3 cellular contexts compared by ENCODE assay signal in genomic region chr7:57417736-57418135, GRCh38.
TF ChIP-seq lines count a peak whose summit lies in the region.

No MANE protein-coding gene starts in this region.

TF ChIP-seq in liver, 16 proteins besides CTCF, POLR2A, EP300 and RAD21:
- TF ChIP-seq NR2F2 (IDR thresholded peaks at IDR 0.05) (no peak), REST (IDR thresholded peaks at IDR 0.05) (peak; percentile 47)

TF ChIP-seq in HepG2, 621 proteins besides CTCF, POLR2A, EP300 and RAD21:
- TF ChIP-seq ZNF547 (CRISPR knock-in tag; IDR thresholded peaks at IDR 0.05) = no peak
- no peak for TF ChIP-seq ZNF720 (CRISPR knock-in tag; IDR thresholded peaks at IDR 0.05)
- no peak for TF ChIP-seq TCF7L2 (IDR thresholded peaks at IDR 0.05; ENCODE audit: low read depth, low read length)
- TF ChIP-seq REST (IDR thresholded peaks at IDR 0.05; ENCODE audit: borderline replicate concordance in 1 of 2, low read depth in 1 of 2, low read length in 2 of 2) = 0 out of 4 replicates have a peak, but pooled peaks of 1 of the 2 experiments have one; percentile 24

TF ChIP-seq in GM12878, 131 proteins besides CTCF, POLR2A, EP300 and RAD21:
- TF ChIP-seq REST (IDR thresholded peaks at IDR 0.05; ENCODE audit: low read depth, low read length) (peak; percentile 36; the same call in 1 of the 2 replicates), FOXM1 (IDR thresholded peaks at IDR 0.05; ENCODE audit: low read depth, low read length) (no peak), SMAD5 (IDR thresholded peaks at IDR 0.05; ENCODE audit: low read depth) (no peak), CREB1 (IDR thresholded peaks at IDR 0.05; ENCODE audit: low read depth) (no peak)
TF ChIP-seq in GM12878: peak in this region for 1.
